In genomic region chr2:200203381-200203827, GRCh38 we compare ENCODE assay signal across 20 cellular contexts.
"Had no signal": no experiment of that assay in that cellular context is flagged by ENCODE, and none has a peak within 500 bp of the region (broad histone marks: within the 10 kb centered on the region; RNA-seq: fewer than 3 reads in every experiment).

No MANE protein-coding gene starts in this region.

- H3K9me3 Mint-ChIP-seq: dendritic cell treated with granulocyte-macrophage colony-stimulating factor and Interleukin-4, amounts not matched to agents 40 ng/mL and 50 ng/mL, for 4 days; neural crest cell; stimulated activated effector memory CD8-positive, alpha-beta T cell treated with anti-CD3 and anti-CD28 coated beads, Interleukin-12 subunit alpha, Interleukin-12 subunit beta, amount 100 ng/mL, for 72 hours had no signal

- H3K36me3 ChIP-seq: adrenal gland, esophagus muscularis mucosa, ovary, stomach, upper lobe of left lung had no signal

- H3K27me3 Mint-ChIP-seq: dendritic cell treated with granulocyte-macrophage colony-stimulating factor and Interleukin-4, amounts not matched to agents 40 ng/mL and 50 ng/mL, for 4 days had no signal

- H3K4me3 Mint-ChIP-seq: dendritic cell treated with granulocyte-macrophage colony-stimulating factor and Interleukin-4, amounts not matched to agents 40 ng/mL and 50 ng/mL, for 4 days; naive B cell; neural crest cell; stimulated activated effector memory CD8-positive, alpha-beta T cell treated with anti-CD3 and anti-CD28 coated beads, Interleukin-12 subunit alpha, Interleukin-12 subunit beta, amount 100 ng/mL, for 72 hours had no signal

- ATAC-seq: activated naive CD4-positive, alpha-beta T cell treated with anti-CD3 and anti-CD28 coated beads, Interleukin-2, amount 50 U/mL, for 72 hours; left ventricle myocardium superior; mucosa of descending colon; psoas muscle; right cardiac atrium; stimulated activated effector memory CD8-positive, alpha-beta T cell treated with anti-CD3 and anti-CD28 coated beads, Interleukin-12 subunit alpha, Interleukin-12 subunit beta, amount 100 ng/mL, for 72 hours had no signal

- H3K4me1 Mint-ChIP-seq: naive B cell; stimulated activated effector memory CD8-positive, alpha-beta T cell treated with anti-CD3 and anti-CD28 coated beads, Interleukin-12 subunit alpha, Interleukin-12 subunit beta, amount 100 ng/mL, for 72 hours had no signal

- DNase-seq: activated CD4-positive, alpha-beta T cell treated with anti-CD3 and anti-CD28 coated beads, Interleukin-2, amount 50 U/mL, for 4 hours; activated gamma-delta T cell treated with Interleukin-2 at 50 U/mL for 16 hours; adrenal gland; effector CD8-positive, alpha-beta T cell; left ventricle myocardium superior; mucosa of descending colon; naive B cell; ovary; psoas muscle; right cardiac atrium; stimulated activated CD4-positive, alpha-beta T cell treated with anti-CD3 and anti-CD28 coated beads, Interleukin-4, amount 100 ng/mL, for 24 hours; stomach; T-helper 2 cell; upper lobe of left lung had no signal

- H3K27ac Mint-ChIP-seq: activated naive CD4-positive, alpha-beta T cell treated with anti-CD3 and anti-CD28 coated beads, Interleukin-2, amount 50 U/mL, for 72 hours; dendritic cell treated with granulocyte-macrophage colony-stimulating factor and Interleukin-4, amounts not matched to agents 40 ng/mL and 50 ng/mL, for 4 days; naive B cell; stimulated activated effector memory CD8-positive, alpha-beta T cell treated with anti-CD3 and anti-CD28 coated beads, Interleukin-12 subunit alpha, Interleukin-12 subunit beta, amount 100 ng/mL, for 72 hours had no signal

- H3K27me3 ChIP-seq: adrenal gland, esophagus muscularis mucosa, ovary, stomach, upper lobe of left lung had no signal

- H3K36me3 Mint-ChIP-seq: activated naive CD4-positive, alpha-beta T cell treated with anti-CD3 and anti-CD28 coated beads, Interleukin-2, amount 50 U/mL, for 72 hours; naive B cell; stimulated activated effector memory CD8-positive, alpha-beta T cell treated with anti-CD3 and anti-CD28 coated beads, Interleukin-12 subunit alpha, Interleukin-12 subunit beta, amount 100 ng/mL, for 72 hours had no signal

- H3K27ac ChIP-seq: adrenal gland, esophagus muscularis mucosa, ovary, psoas muscle, stomach, upper lobe of left lung, VCaP had no signal

- H3K4me1 ChIP-seq: adrenal gland, esophagus muscularis mucosa, psoas muscle, stomach, upper lobe of left lung had no signal

- H3K9me3 ChIP-seq: adrenal gland, mucosa of descending colon, ovary had no signal

- H3K4me3 ChIP-seq: adrenal gland, esophagus muscularis mucosa, mucosa of descending colon, ovary, psoas muscle, stomach, upper lobe of left lung had no signal
